ENCODE assay signal across 32 cellular contexts in the genomic region with DNA sequence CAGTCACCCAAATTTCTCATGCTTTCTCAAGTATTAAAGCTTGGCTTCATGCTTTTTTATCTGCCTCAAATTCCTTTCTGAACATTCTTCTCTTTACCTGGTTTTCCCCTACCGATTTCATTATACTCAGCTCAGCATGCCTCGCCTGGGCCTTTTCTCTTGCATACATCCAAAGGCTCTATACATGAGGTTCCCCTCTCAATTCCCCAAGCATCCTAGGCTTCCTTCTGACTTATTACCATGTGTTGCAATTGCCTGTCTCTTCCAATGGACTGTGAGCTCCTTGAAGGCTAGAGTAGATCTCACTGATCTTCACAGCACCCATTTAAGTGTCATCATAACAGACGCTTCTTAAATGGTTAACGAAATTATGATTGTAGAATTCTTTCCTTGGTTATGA. TPM values are rescaled to one million over a fixed set of nuclear protein-coding genes. Genes with fewer than 3 reads are reported as not detected.
"Had no signal": no experiment of that assay in that cellular context is flagged by ENCODE, and none has a peak within 500 bp of the region (broad histone marks: within the 10 kb centered on the region; RNA-seq: fewer than 3 reads in every experiment).

No MANE protein-coding gene starts in this region.

- H3K9me3 ChIP-seq: lower lobe of right lung, ovary, right atrium auricular region, right lobe of liver, tibial nerve, uterus had no signal

- ATAC-seq: left cardiac atrium; left lobe of liver; lower lobe of right lung; natural killer cell; right lobe of liver; stimulated activated memory B cell treated with anti-CD40 and anti-IgM and Interleukin-4, amounts not matched to agents 10 μg/mL and 1 μg/mL and 100 μg/mL, for 72 hours; stimulated activated naive CD8-positive, alpha-beta T cell treated with anti-CD3 and anti-CD28 coated beads, Interleukin-15, amount 100 ng/mL, for 72 hours had no signal

- H3K4me3 Mint-ChIP-seq: mesothelial cell of epicardium; naive B cell; natural killer cell; nephron progenitor cell; stimulated activated memory B cell treated with anti-CD40 and anti-IgM and Interleukin-4, amounts not matched to agents 10 μg/mL and 1 μg/mL and 100 μg/mL, for 72 hours; stimulated activated naive CD8-positive, alpha-beta T cell treated with anti-CD3 and anti-CD28 coated beads, Interleukin-15, amount 100 ng/mL, for 72 hours; type B pancreatic cell had no signal

- DNase-seq: hypothalamus; kidney glomerular epithelial cell; left cardiac atrium; lower lobe of right lung; mesendoderm; naive B cell; natural killer cell; nephron progenitor cell; ovary; right lobe of liver; stimulated activated CD4-positive, alpha-beta T cell treated with anti-CD3 and anti-CD28 coated beads, Interleukin-1b, Interleukin-23, amount 100 ng/mL, for 48 hours; stimulated activated CD4-positive, alpha-beta T cell treated with anti-CD3 and anti-CD28 coated beads, Interleukin-2, amount 100 ng/mL, for 48 hours; stimulated activated CD4-positive, alpha-beta T cell treated with anti-CD3 and anti-CD28 coated beads, Interleukin-4, amount 100 ng/mL, for 4 hours; stimulated activated CD8-positive, alpha-beta memory T cell treated with anti-CD3 and anti-CD28 coated beads, Interleukin-4, amount 100 ng/mL, for 48 hours; stimulated activated naive CD4-positive, alpha-beta T cell treated with Interleukin-2 at 50 U/mL for 16 hours; stimulated activated naive CD8-positive, alpha-beta T cell treated with anti-CD3 and anti-CD28 coated beads, Interleukin-15, amount 100 ng/mL, for 72 hours; substantia nigra; uterus had no signal

- H3K36me3 ChIP-seq: lower lobe of right lung, ovary, right atrium auricular region, right lobe of liver, tibial nerve, uterus had no signal

- H3K4me1 ChIP-seq: lower lobe of right lung, right atrium auricular region, right lobe of liver, tibial nerve, uterus had no signal

- H3K4me2 ChIP-seq: smooth muscle cell had no signal

- H3K9me3 Mint-ChIP-seq: natural killer cell; stimulated activated naive CD8-positive, alpha-beta T cell treated with anti-CD3 and anti-CD28 coated beads, Interleukin-15, amount 100 ng/mL, for 72 hours; type B pancreatic cell had no signal

- H3K27ac ChIP-seq: lower lobe of right lung, ovary, right atrium auricular region, right lobe of liver, tibial nerve, uterus had no signal

- H3K4me1 Mint-ChIP-seq: mesothelial cell of epicardium; naive B cell; natural killer cell; nephron progenitor cell; stimulated activated memory B cell treated with anti-CD40 and anti-IgM and Interleukin-4, amounts not matched to agents 10 μg/mL and 1 μg/mL and 100 μg/mL, for 72 hours; stimulated activated naive CD8-positive, alpha-beta T cell treated with anti-CD3 and anti-CD28 coated beads, Interleukin-15, amount 100 ng/mL, for 72 hours had no signal

- H3K4me3 ChIP-seq: lower lobe of right lung, ovary, right atrium auricular region, right lobe of liver, smooth muscle cell, tibial nerve, uterus had no signal

- H3K27ac Mint-ChIP-seq: mesothelial cell of epicardium; naive B cell; natural killer cell; nephron progenitor cell; progenitor cell of endocrine pancreas; stimulated activated memory B cell treated with anti-CD40 and anti-IgM and Interleukin-4, amounts not matched to agents 10 μg/mL and 1 μg/mL and 100 μg/mL, for 72 hours; stimulated activated naive CD8-positive, alpha-beta T cell treated with anti-CD3 and anti-CD28 coated beads, Interleukin-15, amount 100 ng/mL, for 72 hours; type B pancreatic cell had no signal

- H3K27me3 ChIP-seq: ovary, right atrium auricular region, right lobe of liver, tibial nerve, uterus had no signal

- H3K27me3 Mint-ChIP-seq: progenitor cell of endocrine pancreas had no signal

- H3K36me3 Mint-ChIP-seq: mesothelial cell of epicardium; natural killer cell; stimulated activated memory B cell treated with anti-CD40 and anti-IgM and Interleukin-4, amounts not matched to agents 10 μg/mL and 1 μg/mL and 100 μg/mL, for 72 hours; type B pancreatic cell had no signal

RNA-seq across cellular contexts. Expression of gene CYP4A22, which starts 24.1 kb away (rescaled TPM):
- total RNA-seq: left cardiac atrium, lower lobe of right lung, mesothelial cell of epicardium, mononuclear cell, natural killer cell, progenitor cell of endocrine pancreas, pulmonary artery endothelial cell, renal cortical epithelial cell, right atrium auricular region, skeletal muscle tissue, smooth muscle cell, temporal lobe had no signal
- polyA plus RNA-seq: keratinocyte, smooth muscle cell had no signal

RNA-seq across cellular contexts. Expression of gene CYP4Z1, which starts 46.1 kb away (rescaled TPM):
- total RNA-seq: mesothelial cell of epicardium, mononuclear cell, natural killer cell, progenitor cell of endocrine pancreas, pulmonary artery endothelial cell, renal cortical epithelial cell, smooth muscle cell had no signal
- polyA plus RNA-seq: keratinocyte, smooth muscle cell had no signal
